In genomic region chr2:176733698-176734430, GRCh38 we compare ENCODE assay signal across 29 cellular contexts.
"Had no signal": no experiment of that assay in that cellular context is flagged by ENCODE, and none has a peak within 500 bp of the region (broad histone marks: within the 10 kb centered on the region; RNA-seq: fewer than 3 reads in every experiment).

No MANE protein-coding gene starts in this region.

- H3K9me3 ChIP-seq: body of pancreas had no signal

- H3K27me3 Mint-ChIP-seq: activated T-helper 17 cell treated with anti-CD3 and anti-CD28 coated beads, Interleukin-2, amount 50 U/mL, for 72 hours; dendritic cell treated with granulocyte-macrophage colony-stimulating factor and Interleukin-4, amounts not matched to agents 40 ng/mL and 50 ng/mL, for 4 days had no signal

- H3K4me3 Mint-ChIP-seq: activated B cell treated with CpG ODN at 0.5 μM for 24 hours; activated CD8-positive, alpha-beta T cell treated with anti-CD3 and anti-CD28 coated beads for 36 hours; activated naive CD8-positive, alpha-beta T cell; activated T-cell treated with anti-CD3 and anti-CD28 coated beads, Interleukin-2, amount 50 U/mL, for 4 hours; activated T-helper 17 cell treated with anti-CD3 and anti-CD28 coated beads, Interleukin-2, amount 50 U/mL, for 72 hours; dendritic cell treated with granulocyte-macrophage colony-stimulating factor and Interleukin-4, amounts not matched to agents 40 ng/mL and 50 ng/mL, for 4 days; endodermal cell; T-helper 2 cell treated with Interferon-gamma antibody and Interleukin-4, amounts not matched to agents 5 μg/mL and 100 μg/mL, for 36 hours had no signal

- H3K9me3 Mint-ChIP-seq: activated B cell treated with CpG ODN at 0.5 μM for 24 hours; activated CD8-positive, alpha-beta T cell treated with anti-CD3 and anti-CD28 coated beads for 36 hours; activated T-cell treated with anti-CD3 and anti-CD28 coated beads, Interleukin-2, amount 50 U/mL, for 4 hours; activated T-helper 17 cell treated with anti-CD3 and anti-CD28 coated beads, Interleukin-2, amount 50 U/mL, for 72 hours; dendritic cell treated with granulocyte-macrophage colony-stimulating factor and Interleukin-4, amounts not matched to agents 40 ng/mL and 50 ng/mL, for 4 days; endodermal cell; T-helper 2 cell treated with Interferon-gamma antibody and Interleukin-4, amounts not matched to agents 5 μg/mL and 100 μg/mL, for 36 hours had no signal

- H3K27ac Mint-ChIP-seq: activated B cell treated with CpG ODN at 0.5 μM for 24 hours; activated CD8-positive, alpha-beta T cell treated with anti-CD3 and anti-CD28 coated beads for 36 hours; activated naive CD8-positive, alpha-beta T cell; activated T-helper 17 cell treated with anti-CD3 and anti-CD28 coated beads, Interleukin-2, amount 50 U/mL, for 72 hours; dendritic cell treated with granulocyte-macrophage colony-stimulating factor and Interleukin-4, amounts not matched to agents 40 ng/mL and 50 ng/mL, for 4 days; endodermal cell; T-helper 2 cell treated with Interferon-gamma antibody and Interleukin-4, amounts not matched to agents 5 μg/mL and 100 μg/mL, for 36 hours had no signal

- H3K27ac ChIP-seq: body of pancreas, dorsolateral prefrontal cortex, WERI-Rb-1 had no signal

- ATAC-seq: activated CD4-positive, CD25-positive, alpha-beta regulatory T cell treated with anti-CD3 and anti-CD28 coated beads, Interleukin-2, amount 50 U/mL, for 24 hours; activated CD8-positive, alpha-beta T cell treated with anti-CD3 and anti-CD28 coated beads for 36 hours; activated T-cell treated with anti-CD3 and anti-CD28 coated beads, Interleukin-2, amount 50 U/mL, for 4 hours; activated T-helper 17 cell treated with anti-CD3 and anti-CD28 coated beads, Interleukin-2, amount 50 U/mL, for 72 hours; body of pancreas; esophagus mucosa had no signal

- H3K36me3 ChIP-seq: WERI-Rb-1 had no signal

- H3K27me3 ChIP-seq: body of pancreas had no signal

- H3K4me1 Mint-ChIP-seq: activated B cell treated with CpG ODN at 0.5 μM for 24 hours; activated T-helper 17 cell treated with anti-CD3 and anti-CD28 coated beads, Interleukin-2, amount 50 U/mL, for 72 hours; endodermal cell had no signal

- DNase-seq: activated B cell treated with CpG ODN at 0.5 μM for 24 hours; activated CD4-positive, alpha-beta T cell treated with anti-CD3 and anti-CD28 coated beads for 48 hours; activated CD4-positive, alpha-beta T cell treated with anti-CD3 and anti-CD28 coated beads, Interleukin-2, amount 50 U/mL, for 1 hour; activated CD4-positive, alpha-beta T cell treated with anti-CD3 and anti-CD28 coated beads, Interleukin-2, amount 50 U/mL, for 48 hours; activated CD8-positive, alpha-beta memory T cell treated with anti-CD3 and anti-CD28 coated beads for 24 hours; activated CD8-positive, alpha-beta T cell treated with anti-CD3 and anti-CD28 coated beads for 36 hours; activated effector memory CD4-positive, alpha-beta T cell treated with Interleukin-2 at 50 U/mL for 16 hours; activated gamma-delta T cell treated with Interleukin-2 at 50 U/mL for 16 hours; activated naive CD4-positive, alpha-beta T cell treated with anti-CD3 and anti-CD28 coated beads, Interleukin-2, amount 50 U/mL, for 16 hours; activated naive CD4-positive, alpha-beta T cell treated with Interleukin-2 at 50 U/mL for 16 hours; activated T-cell treated with anti-CD3 and anti-CD28 coated beads, Interleukin-2, amount 50 U/mL, for 4 hours; amygdala; aorta; body of pancreas; caudate nucleus; dorsolateral prefrontal cortex; effector memory CD4-positive, alpha-beta T cell; endodermal cell; foreskin fibroblast; head of caudate nucleus; hippocampal formation; T1000; WERI-Rb-1 had no signal

- H3K4me3 ChIP-seq: body of pancreas, dorsolateral prefrontal cortex had no signal
